ENCODE assay signal across 1 cellular context in the genomic region with DNA sequence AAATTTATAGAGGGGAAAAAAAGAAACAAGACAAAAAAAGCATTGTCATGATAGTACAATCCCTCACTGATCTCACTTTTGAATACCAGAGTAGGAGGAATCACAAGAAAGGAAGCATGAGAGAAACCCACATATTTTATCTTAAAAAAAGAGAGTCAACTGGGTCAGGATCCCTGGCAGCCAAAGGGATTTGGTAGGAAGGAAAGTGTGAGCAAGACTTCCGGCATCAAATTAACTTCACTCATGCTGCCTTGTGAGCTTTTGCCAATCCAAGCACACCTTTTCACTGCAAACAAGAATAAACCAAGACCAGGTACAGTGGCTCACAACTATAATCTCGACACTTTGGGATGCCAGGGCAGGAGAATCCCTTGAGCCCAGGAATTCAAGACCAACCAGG.
TF ChIP-seq lines count a peak whose summit lies in the region.

No MANE protein-coding gene starts in this region.

TF ChIP-seq in K562, 482 proteins besides CTCF, POLR2A, EP300 and RAD21:
- TF ChIP-seq C11orf30 (IDR thresholded peaks at IDR 0.05; ENCODE audit: low read depth), result 0 out of 2 replicates have a peak, but pooled peaks have one; percentile 10
- TF ChIP-seq PHF21A (IDR thresholded peaks at IDR 0.05; ENCODE audit: borderline replicate concordance, low read depth), result no peak
- TF ChIP-seq FIP1L1 (IDR thresholded peaks at IDR 0.05; ENCODE audit: low read depth, low read length, poor library complexity, severe bottlenecking), result no peak
- TF ChIP-seq POLR2AphosphoS5 (IDR thresholded peaks at IDR 0.05; ENCODE audit: control insufficient read depth, insufficient read depth, low read depth, low read length), result no peak
- TF ChIP-seq SAP30 (IDR thresholded peaks at IDR 0.05; ENCODE audit: borderline replicate concordance, insufficient read depth, low read depth, low read length, poor library complexity, severe bottlenecking), result no peak
- TF ChIP-seq ZNF134 (CRISPR knock-in tag; conservative IDR thresholded peaks at IDR 0.05), result no peak
- no peak for TF ChIP-seq PHF20 (IDR thresholded peaks at IDR 0.05; ENCODE audit: partially characterized antibody)
- no peak for TF ChIP-seq ILK (tag; IDR thresholded peaks at IDR 0.05; ENCODE audit: borderline replicate concordance, low read depth)
- TF ChIP-seq, protein P1, sequence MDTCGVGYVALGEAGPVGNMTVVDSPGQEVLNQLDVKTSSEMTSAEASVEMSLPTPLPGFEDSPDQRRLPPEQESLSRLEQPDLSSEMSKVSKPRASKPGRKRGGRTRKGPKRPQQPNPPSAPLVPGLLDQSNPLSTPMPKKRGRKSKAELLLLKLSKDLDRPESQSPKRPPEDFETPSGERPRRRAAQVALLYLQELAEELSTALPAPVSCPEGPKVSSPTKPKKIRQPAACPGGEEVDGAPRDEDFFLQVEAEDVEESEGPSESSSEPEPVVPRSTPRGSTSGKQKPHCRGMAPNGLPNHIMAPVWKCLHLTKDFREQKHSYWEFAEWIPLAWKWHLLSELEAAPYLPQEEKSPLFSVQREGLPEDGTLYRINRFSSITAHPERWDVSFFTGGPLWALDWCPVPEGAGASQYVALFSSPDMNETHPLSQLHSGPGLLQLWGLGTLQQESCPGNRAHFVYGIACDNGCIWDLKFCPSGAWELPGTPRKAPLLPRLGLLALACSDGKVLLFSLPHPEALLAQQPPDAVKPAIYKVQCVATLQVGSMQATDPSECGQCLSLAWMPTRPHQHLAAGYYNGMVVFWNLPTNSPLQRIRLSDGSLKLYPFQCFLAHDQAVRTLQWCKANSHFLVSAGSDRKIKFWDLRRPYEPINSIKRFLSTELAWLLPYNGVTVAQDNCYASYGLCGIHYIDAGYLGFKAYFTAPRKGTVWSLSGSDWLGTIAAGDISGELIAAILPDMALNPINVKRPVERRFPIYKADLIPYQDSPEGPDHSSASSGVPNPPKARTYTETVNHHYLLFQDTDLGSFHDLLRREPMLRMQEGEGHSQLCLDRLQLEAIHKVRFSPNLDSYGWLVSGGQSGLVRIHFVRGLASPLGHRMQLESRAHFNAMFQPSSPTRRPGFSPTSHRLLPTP (IDR thresholded peaks at IDR 0.05; ENCODE audit: borderline replicate concordance, extremely low read depth, insufficient read length), result no peak
- TF ChIP-seq TARDBP (IDR thresholded peaks at IDR 0.05), result no peak
- TF ChIP-seq, protein P2, sequence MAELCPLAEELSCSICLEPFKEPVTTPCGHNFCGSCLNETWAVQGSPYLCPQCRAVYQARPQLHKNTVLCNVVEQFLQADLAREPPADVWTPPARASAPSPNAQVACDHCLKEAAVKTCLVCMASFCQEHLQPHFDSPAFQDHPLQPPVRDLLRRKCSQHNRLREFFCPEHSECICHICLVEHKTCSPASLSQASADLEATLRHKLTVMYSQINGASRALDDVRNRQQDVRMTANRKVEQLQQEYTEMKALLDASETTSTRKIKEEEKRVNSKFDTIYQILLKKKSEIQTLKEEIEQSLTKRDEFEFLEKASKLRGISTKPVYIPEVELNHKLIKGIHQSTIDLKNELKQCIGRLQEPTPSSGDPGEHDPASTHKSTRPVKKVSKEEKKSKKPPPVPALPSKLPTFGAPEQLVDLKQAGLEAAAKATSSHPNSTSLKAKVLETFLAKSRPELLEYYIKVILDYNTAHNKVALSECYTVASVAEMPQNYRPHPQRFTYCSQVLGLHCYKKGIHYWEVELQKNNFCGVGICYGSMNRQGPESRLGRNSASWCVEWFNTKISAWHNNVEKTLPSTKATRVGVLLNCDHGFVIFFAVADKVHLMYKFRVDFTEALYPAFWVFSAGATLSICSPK (IDR thresholded peaks at IDR 0.05; ENCODE audit: borderline replicate concordance), result no peak
- no peak for TF ChIP-seq CXXC5 (CRISPR knock-in tag; IDR thresholded peaks at IDR 0.05)
- TF ChIP-seq RB1 (IDR thresholded peaks at IDR 0.05; ENCODE audit: low read depth), result no peak
- TF ChIP-seq THRAP3 (IDR thresholded peaks at IDR 0.05; ENCODE audit: borderline replicate concordance), result no peak
- no peak for TF ChIP-seq POLR2G (IDR thresholded peaks at IDR 0.05; ENCODE audit: low read depth, low read length)
- TF ChIP-seq, protein P3, sequence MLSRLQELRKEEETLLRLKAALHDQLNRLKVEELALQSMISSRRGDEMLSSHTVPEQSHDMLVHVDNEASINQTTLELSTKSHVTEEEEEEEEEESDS (CRISPR knock-in tag; IDR thresholded peaks at IDR 0.05), result no peak
- no peak for TF ChIP-seq RBM25 (IDR thresholded peaks at IDR 0.05; ENCODE audit: low read depth, low read length, severe bottlenecking)
- no peak for TF ChIP-seq ZBTB17 (CRISPR knock-in tag; IDR thresholded peaks at IDR 0.05)
- TF ChIP-seq, protein P4, sequence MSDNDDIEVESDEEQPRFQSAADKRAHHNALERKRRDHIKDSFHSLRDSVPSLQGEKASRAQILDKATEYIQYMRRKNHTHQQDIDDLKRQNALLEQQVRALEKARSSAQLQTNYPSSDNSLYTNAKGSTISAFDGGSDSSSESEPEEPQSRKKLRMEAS (CRISPR knock-in tag; IDR thresholded peaks at IDR 0.05), result no peak
- no peak for TF ChIP-seq DNMT1 (IDR thresholded peaks at IDR 0.05)
- 0 out of 2 replicates have a peak, but pooled peaks have one; percentile 20 for TF ChIP-seq ZNF316 (IDR thresholded peaks at IDR 0.05)
- TF ChIP-seq MAFG (tag; conservative IDR thresholded peaks at IDR 0.05), result peak; percentile 44; the same call in 1 of the 2 replicates
- TF ChIP-seq TBL1XR1 (IDR thresholded peaks at IDR 0.05; ENCODE audit: low read length in 2 of 2), result no peak
- no peak for TF ChIP-seq BCL6 (CRISPR knock-in tag; IDR thresholded peaks at IDR 0.05)
- no peak for TF ChIP-seq JUNB (CRISPR knock-in tag; conservative IDR thresholded peaks at IDR 0.05)
TF ChIP-seq in K562: peak in this region for 3.
